In the genomic region with DNA sequence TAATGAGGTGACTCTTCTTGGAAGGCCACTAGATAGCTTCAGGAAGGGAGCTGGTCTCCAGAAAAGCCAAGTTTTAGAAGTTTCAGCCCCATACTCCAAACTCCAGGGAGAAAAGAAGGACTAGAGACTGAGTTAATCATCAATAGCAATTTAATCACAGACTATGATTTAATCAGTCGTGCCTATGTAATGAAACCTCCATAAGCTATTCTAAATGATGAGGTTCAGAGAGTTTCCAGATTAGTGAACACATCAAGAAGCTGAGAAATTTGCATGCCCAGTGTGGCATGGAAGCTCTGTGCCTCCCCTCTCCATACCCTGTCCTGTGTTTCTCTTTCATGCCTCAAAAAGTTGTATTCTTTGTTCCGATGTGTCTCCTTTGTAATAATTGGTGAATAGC, we compare ENCODE assay signal across 30 cellular contexts. TPM values are rescaled to one million over a fixed set of nuclear protein-coding genes. Genes with fewer than 3 reads are reported as not detected.
"Had no signal": no experiment of that assay in that cellular context is flagged by ENCODE, and none has a peak within 500 bp of the region (broad histone marks: within the 10 kb centered on the region; RNA-seq: fewer than 3 reads in every experiment).

No MANE protein-coding gene starts in this region.

- H3K27ac ChIP-seq: colonic mucosa, gastrocnemius medialis, heart left ventricle, hepatocyte, lower lobe of right lung, pancreas, sigmoid colon, stomach, thyroid gland, vagina had no signal

- H3K79me2 ChIP-seq: hepatocyte had no signal

- DNase-seq: colonic mucosa; effector CD8-positive, alpha-beta T cell; endodermal cell; foreskin fibroblast; gastrocnemius medialis; heart left ventricle; kidney; left colon; left ventricle myocardium superior; lower lobe of right lung; natural killer cell; occipital lobe; pancreas; right cardiac atrium; sigmoid colon; stimulated activated CD4-positive, alpha-beta T cell treated with anti-CD3 and anti-CD28 coated beads, Interleukin-2, amount 100 ng/mL, for 24 hours; stimulated activated CD4-positive, alpha-beta T cell treated with anti-CD3 and anti-CD28 coated beads, Interleukin-4, amount 100 ng/mL, for 24 hours; stimulated activated naive CD4-positive, alpha-beta T cell treated with Interleukin-2 at 50 U/mL for 16 hours; stomach; thyroid gland; trophoblast cell had no signal

- H3K36me3 Mint-ChIP-seq: memory B cell; stimulated activated effector memory CD8-positive, alpha-beta T cell treated with anti-CD3 and anti-CD28 coated beads, Interleukin-12 subunit alpha, Interleukin-12 subunit beta, amount 100 ng/mL, for 72 hours had no signal

- H3K27ac Mint-ChIP-seq: dendritic cell treated with granulocyte-macrophage colony-stimulating factor and Interleukin-4, amounts not matched to agents 40 ng/mL and 50 ng/mL, for 4 days; endodermal cell; memory B cell; natural killer cell; progenitor cell of endocrine pancreas; stimulated activated effector memory CD8-positive, alpha-beta T cell treated with anti-CD3 and anti-CD28 coated beads, Interleukin-12 subunit alpha, Interleukin-12 subunit beta, amount 100 ng/mL, for 72 hours had no signal

- H3K27me3 ChIP-seq: colonic mucosa, gastrocnemius medialis, heart left ventricle, hepatocyte, pancreas, sigmoid colon, stomach, thyroid gland, vagina had no signal

- H3K4me3 Mint-ChIP-seq: dendritic cell treated with granulocyte-macrophage colony-stimulating factor and Interleukin-4, amounts not matched to agents 40 ng/mL and 50 ng/mL, for 4 days; endodermal cell; memory B cell; natural killer cell; stimulated activated effector memory CD8-positive, alpha-beta T cell treated with anti-CD3 and anti-CD28 coated beads, Interleukin-12 subunit alpha, Interleukin-12 subunit beta, amount 100 ng/mL, for 72 hours had no signal

- H3K36me3 ChIP-seq: colonic mucosa, gastrocnemius medialis, heart left ventricle, lower lobe of right lung, pancreas, sigmoid colon, stomach, thyroid gland, vagina had no signal

- H3K27me3 Mint-ChIP-seq: memory B cell, progenitor cell of endocrine pancreas had no signal

- H3K4me1 ChIP-seq: colonic mucosa, lower lobe of right lung, pancreas, sigmoid colon, thyroid gland, vagina had no signal

- H3K4me2 ChIP-seq: hepatocyte had no signal

- H3K4me1 Mint-ChIP-seq: memory B cell; natural killer cell; stimulated activated effector memory CD8-positive, alpha-beta T cell treated with anti-CD3 and anti-CD28 coated beads, Interleukin-12 subunit alpha, Interleukin-12 subunit beta, amount 100 ng/mL, for 72 hours had no signal

- H3K4me3 ChIP-seq: colonic mucosa, gastrocnemius medialis, heart left ventricle, hepatocyte, lower lobe of right lung, pancreas, sigmoid colon, stomach, thyroid gland, vagina had no signal

- H2AFZ ChIP-seq: hepatocyte had no signal

- H3K9me3 ChIP-seq: colonic mucosa, lower lobe of right lung, pancreas, thyroid gland, vagina had no signal

RNA-seq across cellular contexts. Expression of a gene that starts 49.2 kb away (rescaled TPM):
- total RNA-seq: colonic mucosa, endodermal cell, gastrocnemius medialis, hepatocyte, left colon, mononuclear cell, natural killer cell, pancreas, sigmoid colon, subcutaneous adipose tissue, vagina had no signal
- polyA plus RNA-seq: hepatocyte, neural cell, pancreas, sigmoid colon had no signal
